Comparison of ENCODE assay signal across 8 cellular contexts in the genomic region with DNA sequence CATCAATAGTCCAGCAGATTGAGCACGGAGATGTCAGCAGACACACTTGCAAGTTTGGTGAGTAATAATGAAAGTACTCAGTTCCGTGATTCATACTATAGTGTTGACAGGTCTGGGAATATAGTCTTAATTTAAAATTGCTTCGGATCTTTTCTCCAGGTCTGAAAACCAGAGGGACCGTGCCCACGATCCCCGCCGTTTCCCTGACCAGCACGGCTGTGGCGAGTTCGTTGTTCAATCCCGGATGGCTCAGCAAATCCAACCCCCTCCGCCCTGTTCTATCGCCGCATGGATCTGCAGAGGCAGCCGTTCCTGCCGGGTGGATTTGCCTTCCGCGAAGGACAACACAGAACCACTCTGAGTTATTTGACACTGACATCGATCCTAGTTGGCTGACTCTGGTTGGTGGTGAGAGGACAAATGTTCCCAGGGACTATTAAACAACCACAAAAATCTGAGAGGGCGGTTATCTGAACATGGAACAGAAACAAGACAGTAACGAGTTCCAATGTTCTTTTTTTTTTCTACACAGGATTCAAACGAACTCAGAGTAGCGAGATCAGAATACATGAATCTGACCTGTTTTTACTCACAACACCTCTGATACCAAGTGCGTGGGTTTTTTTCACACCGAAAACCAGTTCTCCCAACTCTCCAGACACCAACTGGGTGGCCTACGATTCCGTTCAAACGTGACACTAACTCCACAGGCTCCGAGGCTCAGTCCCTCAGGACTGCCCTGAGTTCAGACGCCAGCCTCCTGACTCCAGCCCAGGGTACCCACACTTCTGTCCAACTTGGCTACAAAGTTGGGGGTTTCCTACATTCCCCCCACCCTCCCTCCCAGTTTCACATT. TPM values are rescaled to one million over a fixed set of nuclear protein-coding genes. Genes with fewer than 3 reads are reported as not detected.
DNase-seq lines count a peak whose midpoint lies in the region; ATAC-seq and TF ChIP-seq lines count a peak whose summit lies in the region.

No MANE protein-coding gene starts in this region.

- no peak overlapping the region for H2BK120ac ChIP-seq in neuronal stem cell (ENCODE audit: low read depth, low read length)

- H2BK15ac ChIP-seq in neuronal stem cell (ENCODE audit: low read length), result peak overlapping the region; percentile 94

- H3K4me1 ChIP-seq in Panc1 (ENCODE audit: control insufficient read depth, insufficient read depth, low read length), result peaks cover 6% of the 10 kb centered on the region
- H3K4me1 ChIP-seq in neuronal stem cell (ENCODE audit: control insufficient read depth in 2 of 2, insufficient read depth in 1 of 2, low read depth in 1 of 2, low read length in 2 of 2), result peaks cover 6 to 35% of the 10 kb centered on the region in 2 donors

- H4K8ac ChIP-seq in neuronal stem cell (ENCODE audit: low read depth, low read length), result no peak overlapping the region

- peak overlapping the region; percentile 31 for H2BK5ac ChIP-seq in neuronal stem cell (ENCODE audit: low read length)

- no CpG with 5 or more reads among the region's 30 CpGs for WGBS in neuronal stem cell (ENCODE audit: extremely low coverage in 2 of 2, insufficient read length in 2 of 2, insufficient replicate concordance in 1 of 2), 2 donors

- CTCF ChIA-PET in Panc1 (lab: Charles Lee), result no interaction called here

- peaks cover 47% of the 10 kb centered on the region for H3K4me1 Mint-ChIP-seq in chondrocyte (ENCODE audit: low read depth)

- peak; percentile 49 for ATAC-seq in GM18520 (IDR thresholded peaks at IDR 0.05; ENCODE audit: unreplicated experiment)
- ATAC-seq in HG02981 (IDR thresholded peaks at IDR 0.05; ENCODE audit: unreplicated experiment), result peak; percentile 41
- ATAC-seq in Panc1, result peak; percentile 43; the same call in 1 of the 2 replicates

- H3K27me3 ChIP-seq in Panc1 (ENCODE audit: control insufficient read depth, insufficient read depth, low read length), result no peaks in the 10 kb centered on the region
- peaks cover 0 to 13% (median 0%) of the 10 kb centered on the region in 3 experiments for H3K27me3 ChIP-seq in neuronal stem cell (ENCODE audit: control insufficient read depth in 3 of 3, insufficient read depth in 3 of 3, low read depth in 1 of 3, low read length in 3 of 3)

- no peak overlapping the region for H3K4ac ChIP-seq in neuronal stem cell (ENCODE audit: low read length)

- H3K4me2 ChIP-seq in neuronal stem cell (ENCODE audit: insufficient read depth, low read length, poor library complexity, severe bottlenecking), result no peak overlapping the region

- H2AFZ ChIP-seq in neuronal stem cell (ENCODE audit: low read length), result no peak overlapping the region

- peak overlapping the region; percentile 78 for H3K4me3 Mint-ChIP-seq in chondrocyte (ENCODE audit: unreplicated experiment)

- H3K27ac ChIP-seq in Panc1 (ENCODE audit: low read length) (no peak overlapping the region; the same call in 1 of the 2 replicates), neuronal stem cell (replicated peaks; ENCODE audit: low read length) (peak overlapping the region; percentile 17)

- no peak overlapping the region for H4K91ac ChIP-seq in neuronal stem cell (ENCODE audit: low read depth, low read length, poor library complexity)

- H3K9ac ChIP-seq in neuronal stem cell (ENCODE audit: low read depth, low read length, poor library complexity), result peak overlapping the region; percentile 33

- H3K18ac ChIP-seq in neuronal stem cell (ENCODE audit: low read length), result peak overlapping the region; percentile 89

- peak; percentile 87 for DNase-seq in AG08395 (ENCODE audit: low spot score)
- no peak for DNase-seq in Panc1 (ENCODE audit: low read depth, low spot score)
- DNase-seq in chondrocyte (ENCODE audit: low spot score), result no peak
- no peak for DNase-seq in neuronal stem cell (ENCODE audit: low spot score)
- no peak for DNase-seq in DMS79 (lab: John Stamatoyannopoulos, UW)
- no peak for DNase-seq in DMS114 treated with DMSO at 0.1 percent for 48 hours (lab: John Stamatoyannopoulos, UW; ENCODE audit: unreplicated experiment)

- H3K23ac ChIP-seq in neuronal stem cell (ENCODE audit: low read depth, low read length, poor library complexity), result no peak overlapping the region

- intact Hi-C loops in Panc1 (cut with micrococcal nuclease; ENCODE audit: unreplicated experiment), result no loop called here

- no peaks in the 10 kb centered on the region for H3K36me3 Mint-ChIP-seq in chondrocyte (ENCODE audit: low read depth)

- H3K27me3 Mint-ChIP-seq in chondrocyte (ENCODE audit: low read depth), result peaks cover 2% of the 10 kb centered on the region

- H3K4me3 ChIP-seq in Panc1 (ENCODE audit: low read depth in 2 of 2, low read length in 2 of 2), result peak overlapping the region; percentile 34 to 64
- no peak overlapping the region for H3K4me3 ChIP-seq in neuronal stem cell (ENCODE audit: low read length in 2 of 2)

- TF ChIP-seq CTCF in Panc1 (IDR thresholded peaks at IDR 0.05) (no peak), chondrocyte (IDR thresholded peaks at IDR 0.05) (no peak)

- H2AK5ac ChIP-seq in neuronal stem cell (ENCODE audit: low read depth, low read length), result peak overlapping the region; percentile 89

- H3K36me3 ChIP-seq in Panc1 (ENCODE audit: control insufficient read depth, insufficient read depth, low read length) (no peaks in the 10 kb centered on the region; the same call in 1 of the 2 replicates), neuronal stem cell (replicated peaks in 1 of 2; ENCODE audit: control insufficient read depth in 2 of 2, insufficient read depth in 2 of 2, low read length in 2 of 2) (no peaks in the 10 kb centered on the region)

- H3K9me3 ChIP-seq in Panc1 (ENCODE audit: control insufficient read depth, insufficient read depth, low read depth, low read length), result no peaks in the 10 kb centered on the region
- no peaks in the 10 kb centered on the region for H3K9me3 ChIP-seq in neuronal stem cell (replicated peaks in 1 of 2; ENCODE audit: control insufficient read depth in 2 of 2, insufficient read depth in 1 of 2, low read depth in 1 of 2, low read length in 2 of 2)

- H3K27ac Mint-ChIP-seq in chondrocyte (ENCODE audit: unreplicated experiment), result peak overlapping the region; percentile 98

- H3K79me1 ChIP-seq in neuronal stem cell (ENCODE audit: low read depth, low read length), result peaks cover 3% of the 10 kb centered on the region

- no peaks in the 10 kb centered on the region for H3K9me3 Mint-ChIP-seq in chondrocyte (ENCODE audit: low read depth)

- POLR2A ChIA-PET in Panc1 (lab: Charles Lee), result no interaction called here

- H3K14ac ChIP-seq in neuronal stem cell (ENCODE audit: low read length), result no peak overlapping the region

- BruUV-seq in Panc1 (replicated peaks; lab: Mats Ljungman, UMichigan), result no TSS peak

- in situ Hi-C loops in Panc1 (cut with HindIII; ENCODE audit: low pct_unique_long_range_greater_than_20kb, low sequenced_read_pairs), result no loop called here

- no peak overlapping the region for H2BK12ac ChIP-seq in neuronal stem cell (ENCODE audit: low read length)

RNA-seq across cellular contexts. Expression of a gene that starts 52.7 kb away (rescaled TPM):
- total RNA-seq in Panc1 (2021; ENCODE audit: unreplicated experiment), result 65.4 TPM
- 60.1 TPM for polyA plus RNA-seq in Panc1 (2012; ENCODE audit: insufficient read length)
- total RNA-seq in chondrocyte, result 56.3 to 59.0 TPM (median 57.0 TPM) in 3 replicates
- polyA plus RNA-seq in neuronal stem cell (2013, experiment 1 of 2), result 75.9 TPM
- 76.3 TPM for polyA plus RNA-seq in neuronal stem cell (2013, experiment 2 of 2)

Comparison
In these comparisons a context has a peak if more than half of its experiments do, and no peak if none do; other contexts are left out.
1. H3K4me3 ChIP-seq: peak in Panc1 (2 of 2); none in neuronal stem cell (0 of 2).
2. Peak in every context shown above with its lines, with median percentiles within 50 percentile points of each other: ATAC-seq.